Comparison of ENCODE assay signal across 1 cellular context in the genomic region with DNA sequence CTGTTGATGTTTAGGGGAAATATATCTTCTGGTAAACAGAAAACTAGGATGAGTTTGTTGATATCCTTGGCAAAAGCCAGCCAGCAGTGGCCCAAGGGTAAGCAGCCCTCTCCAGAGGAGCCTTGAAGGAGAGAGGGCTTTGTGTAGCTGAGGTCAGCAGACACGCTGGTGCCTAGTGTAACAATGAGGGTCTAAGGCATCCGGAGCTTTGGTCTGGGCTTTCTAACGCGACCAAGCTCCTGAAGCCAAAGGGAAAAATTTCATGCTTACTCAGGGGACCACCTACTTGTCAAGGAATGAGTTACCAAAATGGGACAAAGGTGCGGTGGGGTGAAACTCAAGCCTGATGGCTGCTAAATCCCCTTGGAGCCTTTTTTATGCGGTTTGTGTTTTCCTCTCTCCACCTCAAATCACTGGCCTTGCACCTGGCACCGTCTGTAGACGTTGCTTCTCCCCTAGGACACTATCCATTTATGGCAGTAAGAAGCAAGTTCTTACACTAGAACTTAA.
A peak's percentile ranks its signal among the peaks of the same experiment; 100 is the strongest.
TF ChIP-seq lines count a peak whose summit lies in the region.

No MANE protein-coding gene starts in this region.

TF ChIP-seq in HepG2, 621 proteins besides CTCF, POLR2A, EP300 and RAD21 (continued from another document):
- TF ChIP-seq, protein P1, sequence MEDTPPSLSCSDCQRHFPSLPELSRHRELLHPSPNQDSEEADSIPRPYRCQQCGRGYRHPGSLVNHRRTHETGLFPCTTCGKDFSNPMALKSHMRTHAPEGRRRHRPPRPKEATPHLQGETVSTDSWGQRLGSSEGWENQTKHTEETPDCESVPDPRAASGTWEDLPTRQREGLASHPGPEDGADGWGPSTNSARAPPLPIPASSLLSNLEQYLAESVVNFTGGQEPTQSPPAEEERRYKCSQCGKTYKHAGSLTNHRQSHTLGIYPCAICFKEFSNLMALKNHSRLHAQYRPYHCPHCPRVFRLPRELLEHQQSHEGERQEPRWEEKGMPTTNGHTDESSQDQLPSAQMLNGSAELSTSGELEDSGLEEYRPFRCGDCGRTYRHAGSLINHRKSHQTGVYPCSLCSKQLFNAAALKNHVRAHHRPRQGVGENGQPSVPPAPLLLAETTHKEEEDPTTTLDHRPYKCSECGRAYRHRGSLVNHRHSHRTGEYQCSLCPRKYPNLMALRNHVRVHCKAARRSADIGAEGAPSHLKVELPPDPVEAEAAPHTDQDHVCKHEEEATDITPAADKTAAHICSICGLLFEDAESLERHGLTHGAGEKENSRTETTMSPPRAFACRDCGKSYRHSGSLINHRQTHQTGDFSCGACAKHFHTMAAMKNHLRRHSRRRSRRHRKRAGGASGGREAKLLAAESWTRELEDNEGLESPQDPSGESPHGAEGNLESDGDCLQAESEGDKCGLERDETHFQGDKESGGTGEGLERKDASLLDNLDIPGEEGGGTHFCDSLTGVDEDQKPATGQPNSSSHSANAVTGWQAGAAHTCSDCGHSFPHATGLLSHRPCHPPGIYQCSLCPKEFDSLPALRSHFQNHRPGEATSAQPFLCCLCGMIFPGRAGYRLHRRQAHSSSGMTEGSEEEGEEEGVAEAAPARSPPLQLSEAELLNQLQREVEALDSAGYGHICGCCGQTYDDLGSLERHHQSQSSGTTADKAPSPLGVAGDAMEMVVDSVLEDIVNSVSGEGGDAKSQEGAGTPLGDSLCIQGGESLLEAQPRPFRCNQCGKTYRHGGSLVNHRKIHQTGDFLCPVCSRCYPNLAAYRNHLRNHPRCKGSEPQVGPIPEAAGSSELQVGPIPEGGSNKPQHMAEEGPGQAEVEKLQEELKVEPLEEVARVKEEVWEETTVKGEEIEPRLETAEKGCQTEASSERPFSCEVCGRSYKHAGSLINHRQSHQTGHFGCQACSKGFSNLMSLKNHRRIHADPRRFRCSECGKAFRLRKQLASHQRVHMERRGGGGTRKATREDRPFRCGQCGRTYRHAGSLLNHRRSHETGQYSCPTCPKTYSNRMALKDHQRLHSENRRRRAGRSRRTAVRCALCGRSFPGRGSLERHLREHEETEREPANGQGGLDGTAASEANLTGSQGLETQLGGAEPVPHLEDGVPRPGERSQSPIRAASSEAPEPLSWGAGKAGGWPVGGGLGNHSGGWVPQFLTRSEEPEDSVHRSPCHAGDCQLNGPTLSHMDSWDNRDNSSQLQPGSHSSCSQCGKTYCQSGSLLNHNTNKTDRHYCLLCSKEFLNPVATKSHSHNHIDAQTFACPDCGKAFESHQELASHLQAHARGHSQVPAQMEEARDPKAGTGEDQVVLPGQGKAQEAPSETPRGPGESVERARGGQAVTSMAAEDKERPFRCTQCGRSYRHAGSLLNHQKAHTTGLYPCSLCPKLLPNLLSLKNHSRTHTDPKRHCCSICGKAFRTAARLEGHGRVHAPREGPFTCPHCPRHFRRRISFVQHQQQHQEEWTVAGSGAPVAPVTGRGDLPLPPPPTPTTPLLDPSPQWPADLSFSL (CRISPR knock-in tag; IDR thresholded peaks at IDR 0.05), result no peak
- TF ChIP-seq NFIB (CRISPR knock-in tag; IDR thresholded peaks at IDR 0.05; ENCODE audit: borderline replicate concordance), result no peak
- TF ChIP-seq SAP130 (CRISPR knock-in tag; IDR thresholded peaks at IDR 0.05; ENCODE audit: low read depth), result 0 out of 2 replicates have a peak, but pooled peaks have one; percentile 11
- no peak for TF ChIP-seq NFE2L1 (CRISPR knock-in tag; IDR thresholded peaks at IDR 0.05; ENCODE audit: borderline replicate concordance)
